28 cellular contexts compared by ENCODE assay signal in genomic region chr12:83603106-83603505, GRCh38.
"Had no signal": no experiment of that assay in that cellular context is flagged by ENCODE, and none has a peak within 500 bp of the region (broad histone marks: within the 10 kb centered on the region; RNA-seq: fewer than 3 reads in every experiment).

No MANE protein-coding gene starts in this region.

- H3K4me2 ChIP-seq: neural progenitor cell, smooth muscle cell had no signal

- H3K9ac ChIP-seq: neural progenitor cell, parathyroid adenoma had no signal

- H3K27ac ChIP-seq: neural progenitor cell, ovary, parathyroid adenoma, psoas muscle, skin epidermis, spleen, suprapubic skin, testis, tibial artery, transverse colon, upper lobe of right lung, uterus had no signal

- H3K27me3 ChIP-seq: neural progenitor cell, ovary, spleen, suprapubic skin, testis, tibial artery, transverse colon, upper lobe of right lung, uterus had no signal

- H2AFZ ChIP-seq: neural progenitor cell, parathyroid adenoma had no signal

- H3K4me1 ChIP-seq: neural progenitor cell, parathyroid adenoma, psoas muscle, spleen, suprapubic skin, testis, tibial artery, transverse colon, upper lobe of right lung, uterus had no signal

- H3K4me3 ChIP-seq: neural progenitor cell, ovary, psoas muscle, skin epidermis, smooth muscle cell, spleen, suprapubic skin, testis, tibial artery, transverse colon, upper lobe of right lung, uterus had no signal

- H3K79me2 ChIP-seq: parathyroid adenoma had no signal

- H3K36me3 ChIP-seq: neural progenitor cell, ovary, spleen, suprapubic skin, tibial artery, transverse colon, upper lobe of right lung, uterus had no signal

- H3K9me3 ChIP-seq: ovary, testis had no signal

- ATAC-seq: natural killer cell; psoas muscle; right cardiac atrium; sciatic nerve; stimulated activated memory B cell treated with anti-CD40 and anti-IgM and Interleukin-4, amounts not matched to agents 10 μg/mL and 1 μg/mL and 100 μg/mL, for 72 hours; stimulated activated naive CD8-positive, alpha-beta T cell treated with anti-CD3 and anti-CD28 coated beads, Interleukin-15, amount 100 ng/mL, for 72 hours; stimulated activated naive CD8-positive, alpha-beta T cell treated with anti-CD3 and anti-CD28 coated beads, Interleukin-15, Interleukin-2, amounts not matched to agents 100 U/mL and 50 U/mL, for 24 hours; upper lobe of right lung had no signal

- DNase-seq: natural killer cell; occipital lobe; ovary; posterior cingulate gyrus; psoas muscle; right cardiac atrium; spleen; stimulated activated CD4-positive, alpha-beta T cell treated with anti-CD3 and anti-CD28 coated beads, Interleukin-12 subunit alpha, Interleukin-12 subunit beta, amount 100 ng/mL, for 4 hours; stimulated activated CD4-positive, alpha-beta T cell treated with anti-CD3 and anti-CD28 coated beads, Interleukin-1b, Interleukin-23, amount 100 ng/mL, for 48 hours; stimulated activated CD4-positive, alpha-beta T cell treated with anti-CD3 and anti-CD28 coated beads, Interleukin-4, amount 100 ng/mL, for 1 hour; stimulated activated CD4-positive, alpha-beta T cell treated with anti-CD3 and anti-CD28 coated beads, Interleukin-4, amount 100 ng/mL, for 4 hours; stimulated activated CD8-positive, alpha-beta memory T cell treated with anti-CD3 and anti-CD28 coated beads, Interleukin-4, amount 100 ng/mL, for 48 hours; stimulated activated naive CD4-positive, alpha-beta T cell; stimulated activated naive CD8-positive, alpha-beta T cell treated with anti-CD3 and anti-CD28 coated beads, Interleukin-15, amount 100 ng/mL, for 72 hours; stimulated activated naive CD8-positive, alpha-beta T cell treated with anti-CD3 and anti-CD28 coated beads, Interleukin-15, Interleukin-2, amounts not matched to agents 100 U/mL and 50 U/mL, for 24 hours; substantia nigra; testis; tibial artery; transverse colon; upper lobe of right lung; uterus had no signal
